12 cellular contexts compared by ENCODE assay signal in genomic region chr2:54482725-54483124, GRCh38. TPM values are rescaled to one million over a fixed set of nuclear protein-coding genes. Genes with fewer than 3 reads are reported as not detected.
DNase-seq lines count a peak whose midpoint lies in the region; ATAC-seq and TF ChIP-seq lines count a peak whose summit lies in the region.
"Had no signal": no experiment of that assay in that cellular context is flagged by ENCODE, and none has a peak within 500 bp of the region (broad histone marks: within the 10 kb centered on the region; RNA-seq: fewer than 3 reads in every experiment).

No MANE protein-coding gene starts in this region.

- no TSS peak for BruUV-seq in HCT116 (replicated peaks; lab: Mats Ljungman, UMichigan)

- TF ChIP-seq CTCF in HCT116 (IDR thresholded peaks at IDR 0.05 in 2 of 3, conservative IDR thresholded peaks at IDR 0.05 in 1 of 3; ENCODE audit: borderline replicate concordance in 1 of 3, insufficient read depth in 1 of 3, low read depth in 2 of 3, low read length in 2 of 3): no peak
- no peak for TF ChIP-seq CTCF in brain (conservative IDR thresholded peaks at IDR 0.05)
- TF ChIP-seq CTCF in hepatocyte (IDR thresholded peaks at IDR 0.05; ENCODE audit: poor library complexity): no peak
- TF ChIP-seq CTCF in colonic mucosa (IDR thresholded peaks at IDR 0.05): no peak

- 37% methylated on average over 5 of the region's 5 CpGs for WGBS in hepatocyte (ENCODE audit: low lambda C conversion rate, missing lambda C conversion rate)

- CTCF ChIA-PET in HCT116 (lab: Charles Lee): no interaction called here

- POLR2A ChIA-PET in HCT116 (lab: Charles Lee): no interaction called here

- peaks cover 74% of the 10 kb centered on the region for H3K36me3 Mint-ChIP-seq in brain

- H3K9me2 ChIP-seq in HCT116 (ENCODE audit: insufficient read depth) (no peaks in the 10 kb centered on the region), hepatocyte (replicated peaks; ENCODE audit: insufficient read depth) (no peaks in the 10 kb centered on the region)

- H3K27me3 ChIP-seq in HCT116 (ENCODE audit: insufficient read depth, low read length): no peaks in the 10 kb centered on the region
- H3K27me3 ChIP-seq in hepatocyte: no peaks in the 10 kb centered on the region
- H3K27me3 ChIP-seq in colonic mucosa: no peaks in the 10 kb centered on the region

- H3K36me3 ChIP-seq in HCT116 (ENCODE audit: control insufficient read depth in 1 of 2, insufficient read depth in 2 of 2, low read length in 2 of 2): no peaks in the 10 kb centered on the region
- H3K36me3 ChIP-seq in hepatocyte (replicated peaks; ENCODE audit: insufficient read depth, low read depth): no peaks in the 10 kb centered on the region
- H3K36me3 ChIP-seq in colonic mucosa: no peaks in the 10 kb centered on the region

- peaks cover 62% of the 10 kb centered on the region for H3K4me1 Mint-ChIP-seq in brain

- ATAC-seq in HCT116: peak; percentile 70
- ATAC-seq in GM19455 (IDR thresholded peaks at IDR 0.05; ENCODE audit: unreplicated experiment): no peak
- no peak for ATAC-seq in HG02852 (IDR thresholded peaks at IDR 0.05; ENCODE audit: unreplicated experiment)

- H3K4me3 ChIP-seq in HCT116 (replicated peaks in 1 of 2; ENCODE audit: low read depth in 1 of 2, low read length in 2 of 2) (peak overlapping the region in 1 of 2 experiments; percentile 49; a peak in 2 of 4 replicates), hepatocyte (no peak overlapping the region), colonic mucosa (no peak overlapping the region)

- H3K79me2 ChIP-seq in HCT116 (ENCODE audit: insufficient read depth, low read length) (0 out of 2 replicates have a peak, but pooled peaks cover 7% of the 10 kb centered on the region), hepatocyte (peaks cover 77% of the 10 kb centered on the region)

- no peak for TF ChIP-seq RAD21 in HCT116 (IDR thresholded peaks at IDR 0.05; ENCODE audit: low read depth)

- H3K9me3 ChIP-seq in HCT116 (ENCODE audit: control insufficient read depth in 1 of 2, insufficient read depth in 1 of 2, low read depth in 1 of 2, low read length in 2 of 2): no peaks in the 10 kb centered on the region
- H3K9me3 ChIP-seq in hepatocyte (ENCODE audit: low read depth): peaks cover 4% of the 10 kb centered on the region
- no peaks in the 10 kb centered on the region for H3K9me3 ChIP-seq in colonic mucosa

- H3K27ac Mint-ChIP-seq in brain: peak overlapping the region; percentile 39 to 93 (median 76)
- H3K27ac Mint-ChIP-seq: dendritic cell treated with granulocyte-macrophage colony-stimulating factor and Interleukin-4, amounts not matched to agents 40 ng/mL and 50 ng/mL, for 4 days had no signal

- H3K4me1 ChIP-seq in HCT116 (ENCODE audit: control insufficient read depth in 1 of 2, insufficient read depth in 2 of 2, low read length in 2 of 2) (peaks cover 23 to 62% of the 10 kb centered on the region in 2 experiments), hepatocyte (ENCODE audit: insufficient read depth) (peaks cover 12% of the 10 kb centered on the region), colonic mucosa (peaks cover 7% of the 10 kb centered on the region)

- H3K9ac ChIP-seq in HCT116 (ENCODE audit: low read length) (peak overlapping the region; percentile 47), colonic mucosa (ENCODE audit: low read depth in 2 of 2, low read length in 2 of 2) (no peak overlapping the region)

- H3K27ac ChIP-seq in HCT116 (ENCODE audit: low read depth, low read length): peak overlapping the region; percentile 12; the same call in 1 of the 2 replicates
- H3K27ac ChIP-seq in hepatocyte: peak overlapping the region; percentile 1
- no peak overlapping the region for H3K27ac ChIP-seq in colonic mucosa

- TF ChIP-seq POLR2A in HCT116 (IDR thresholded peaks at IDR 0.05; ENCODE audit: borderline replicate concordance, extremely low read depth, insufficient read depth, insufficient read length) (no peak), erythroblast (IDR thresholded peaks at IDR 0.05; ENCODE audit: low read length) (no peak)

- RAD21 ChIA-PET in HCT116 (lab: Charles Lee; ENCODE audit: low non-redundant PET in 1 of 2, low total read pairs in 2 of 2, uncharacterized antibody in 2 of 2, unreplicated experiment in 2 of 2): no interaction called here

- peaks cover 10 to 35% (median 14%) of the 10 kb centered on the region in 5 experiments for H3K9me3 Mint-ChIP-seq in brain

- peak overlapping the region in 3 of 5 experiments; percentile 45 to 69 (median 56) for H3K4me3 Mint-ChIP-seq in brain
- H3K4me3 Mint-ChIP-seq: dendritic cell treated with granulocyte-macrophage colony-stimulating factor and Interleukin-4, amounts not matched to agents 40 ng/mL and 50 ng/mL, for 4 days had no signal

- no peaks in the 10 kb centered on the region for H3K27me3 Mint-ChIP-seq in brain
- H3K27me3 Mint-ChIP-seq: dendritic cell treated with granulocyte-macrophage colony-stimulating factor and Interleukin-4, amounts not matched to agents 40 ng/mL and 50 ng/mL, for 4 days had no signal

- intact Hi-C loops in HCT116 (cut with micrococcal nuclease) (no loop called here), colonic mucosa (cut with DNase I) (no loop called here)

- H4K20me1 ChIP-seq in HCT116 (ENCODE audit: insufficient read depth) (no peaks in the 10 kb centered on the region), hepatocyte (ENCODE audit: insufficient read depth, poor library complexity, severe bottlenecking) (peaks cover 22% of the 10 kb centered on the region)

- peak; percentile 64 for DNase-seq in HCT116 (ENCODE audit: low read depth, low spot score)
- no peak for DNase-seq in hepatocyte (ENCODE audit: low spot score)
- peak; percentile 88 for DNase-seq in stromal cell of bone marrow (ENCODE audit: low read depth)
- DNase-seq in colonic mucosa: no peak
- no peak for DNase-seq in erythroblast (lab: John Stamatoyannopoulos, UW)
- DNase-seq: activated CD4-positive, CD25-positive, alpha-beta regulatory T cell; NCI-H187 treated with DMSO at 0.1 percent for 48 hours; occipital lobe had no signal

- H3K4me2 ChIP-seq in HCT116 (ENCODE audit: low read length): peak overlapping the region; percentile 80
- peak overlapping the region; percentile 22 for H3K4me2 ChIP-seq in hepatocyte

- H2AFZ ChIP-seq in HCT116 (ENCODE audit: low read depth, low read length, poor library complexity, severe bottlenecking) (peak overlapping the region; percentile 8), hepatocyte (no peak overlapping the region)

TF ChIP-seq in HCT116, 20 proteins besides CTCF, POLR2A, EP300 and RAD21:
- TF ChIP-seq, protein P1, sequence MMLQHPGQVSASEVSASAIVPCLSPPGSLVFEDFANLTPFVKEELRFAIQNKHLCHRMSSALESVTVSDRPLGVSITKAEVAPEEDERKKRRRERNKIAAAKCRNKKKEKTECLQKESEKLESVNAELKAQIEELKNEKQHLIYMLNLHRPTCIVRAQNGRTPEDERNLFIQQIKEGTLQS (IDR thresholded peaks at IDR 0.05): no peak
- TF ChIP-seq SP1 (IDR thresholded peaks at IDR 0.05; ENCODE audit: low read depth): peak; percentile 32; the same call in 1 of the 2 replicates
- TF ChIP-seq SIN3A (IDR thresholded peaks at IDR 0.05; ENCODE audit: low read depth): no peak
- TF ChIP-seq REST (IDR thresholded peaks at IDR 0.05; ENCODE audit: low read depth): no peak

RNA-seq across cellular contexts. Expression of gene SPTBN1, which starts 26.6 kb away (rescaled TPM):
- total RNA-seq in HCT116 (2021; ENCODE audit: unreplicated experiment): 84.4 TPM
- polyA plus RNA-seq in HCT116 (2012): 36.1 and 41.4 TPM in 2 replicates
- polyA plus RNA-seq in brain (ENCODE audit: insufficient read depth, low read depth, low replicate concordance): 128 TPM
- 324 and 341 TPM in 2 replicates for total RNA-seq in hepatocyte
- 122 and 124 TPM in 2 replicates for polyA plus RNA-seq in hepatocyte
- total RNA-seq in colonic mucosa: 100 to 1,000 TPM; 325 to 338 TPM

Comparison
In these comparisons a context has a peak if more than half of its experiments do, and no peak if none do; other contexts are left out.
1. DNase-seq: peak in HCT116 (single experiment) and stromal cell of bone marrow (single experiment); none in hepatocyte (single experiment), colonic mucosa (single experiment) and erythroblast (0 of 2).